In genomic region chr10:76631054-76631453, GRCh38 we compare ENCODE assay signal across 33 cellular contexts.
"Had no signal": no experiment of that assay in that cellular context is flagged by ENCODE, and none has a peak within 500 bp of the region (broad histone marks: within the 10 kb centered on the region; RNA-seq: fewer than 3 reads in every experiment).

No MANE protein-coding gene starts in this region.

- ATAC-seq: activated CD4-positive, alpha-beta T cell treated with anti-CD3 and anti-CD28 coated beads for 36 hours; activated CD8-positive, alpha-beta memory T cell treated with anti-CD3 and anti-CD28 coated beads, Interleukin-2, amount 10 ng/mL, durations not matched to agents 7 days and 5 days; activated CD8-positive, alpha-beta T cell treated with anti-CD3 and anti-CD28 coated beads, Interleukin-2, amount 10 ng/mL, durations not matched to agents 7 days and 5 days; activated naive CD8-positive, alpha-beta T cell treated with anti-CD3 and anti-CD28 coated beads, Interleukin-2, amount 50 U/mL, for 24 hours had no signal

- H3K9me3 ChIP-seq: ascending aorta had no signal

- H3K36me3 ChIP-seq: ascending aorta had no signal

- H3K36me3 Mint-ChIP-seq: activated CD8-positive, alpha-beta memory T cell treated with anti-CD3 and anti-CD28 coated beads, Interleukin-2, amount 10 ng/mL, durations not matched to agents 7 days and 5 days; activated naive CD4-positive, alpha-beta T cell treated with anti-CD3 and anti-CD28 coated beads, Interleukin-2, amount 10 ng/mL, durations not matched to agents 7 days and 5 days; activated naive CD4-positive, alpha-beta T cell treated with anti-CD3 and anti-CD28 coated beads, Interleukin-2, amount 50 U/mL, for 24 hours; activated naive CD8-positive, alpha-beta T cell; activated naive CD8-positive, alpha-beta T cell treated with anti-CD3 and anti-CD28 coated beads, Interleukin-2, amount 10 ng/mL, durations not matched to agents 7 days and 5 days; brain had no signal

- H3K9me3 Mint-ChIP-seq: activated B cell treated with CpG ODN at 0.5 μM for 24 hours; activated CD4-positive, alpha-beta T cell treated with anti-CD3 and anti-CD28 coated beads, Interleukin-2, amount 10 ng/mL, durations not matched to agents 7 days and 5 days; activated naive CD4-positive, alpha-beta T cell treated with anti-CD3 and anti-CD28 coated beads, Interleukin-2, amount 50 U/mL, for 24 hours; activated naive CD8-positive, alpha-beta T cell treated with anti-CD3 and anti-CD28 coated beads, Interleukin-2, amount 10 ng/mL, durations not matched to agents 7 days and 5 days; activated naive CD8-positive, alpha-beta T cell treated with anti-CD3 and anti-CD28 coated beads, Interleukin-2, amount 50 U/mL, for 24 hours; activated T-cell treated with anti-CD3 and anti-CD28 coated beads, Interleukin-2, amount 50 U/mL, for 24 hours; activated T-helper 2 cell treated with anti-CD3 and anti-CD28 coated beads, Interferon-gamma antibody, Interleukin-2, Interleukin-4, amounts not matched to agents 10 μg/mL and 5 μg/mL and 100 μg/mL, durations not matched to agents 14 hours and 24 hours and 36 hours; T-helper 1 cell treated with Interleukin-12 subunit alpha and Interleukin-12 subunit beta and Interleukin-4 antibody, amounts not matched to agents 30 μg/mL and 1 μg/mL, for 36 hours; T-helper 2 cell treated with Interferon-gamma antibody and Interleukin-4, amounts not matched to agents 5 μg/mL and 100 μg/mL, for 36 hours had no signal

- H3K27me3 ChIP-seq: ascending aorta had no signal

- H3K27ac Mint-ChIP-seq: activated B cell treated with CpG ODN at 0.5 μM for 24 hours; activated CD4-positive, alpha-beta memory T cell treated with anti-CD3 and anti-CD28 coated beads, Interleukin-2, amount 10 ng/mL, durations not matched to agents 7 days and 5 days; activated CD4-positive, alpha-beta T cell treated with anti-CD3 and anti-CD28 coated beads for 36 hours; activated CD4-positive, alpha-beta T cell treated with anti-CD3 and anti-CD28 coated beads, Interleukin-2, amount 10 ng/mL, durations not matched to agents 7 days and 5 days; activated CD8-positive, alpha-beta memory T cell treated with anti-CD3 and anti-CD28 coated beads, Interleukin-2, amount 10 ng/mL, durations not matched to agents 7 days and 5 days; activated CD8-positive, alpha-beta T cell treated with anti-CD3 and anti-CD28 coated beads, Interleukin-2, amount 10 ng/mL, durations not matched to agents 7 days and 5 days; activated naive CD4-positive, alpha-beta T cell treated with anti-CD3 and anti-CD28 coated beads, Interleukin-2, amount 10 ng/mL, durations not matched to agents 7 days and 5 days; activated naive CD8-positive, alpha-beta T cell; activated naive CD8-positive, alpha-beta T cell treated with anti-CD3 and anti-CD28 coated beads, Interleukin-2, amount 10 ng/mL, durations not matched to agents 7 days and 5 days; activated naive CD8-positive, alpha-beta T cell treated with anti-CD3 and anti-CD28 coated beads, Interleukin-2, amount 50 U/mL, for 24 hours; activated T-cell treated with anti-CD3 and anti-CD28 coated beads, Interleukin-2, amount 50 U/mL, for 24 hours; activated T-helper 2 cell treated with anti-CD3 and anti-CD28 coated beads, Interferon-gamma antibody, Interleukin-2, Interleukin-4, amounts not matched to agents 10 μg/mL and 5 μg/mL and 100 μg/mL, durations not matched to agents 14 hours and 24 hours and 36 hours; T-helper 1 cell treated with Interleukin-12 subunit alpha and Interleukin-12 subunit beta and Interleukin-4 antibody, amounts not matched to agents 30 μg/mL and 1 μg/mL, for 36 hours; T-helper 2 cell treated with Interferon-gamma antibody and Interleukin-4, amounts not matched to agents 5 μg/mL and 100 μg/mL, for 36 hours had no signal

- H3K27me3 Mint-ChIP-seq: activated B cell treated with CpG ODN at 0.5 μM for 24 hours; activated CD4-positive, alpha-beta memory T cell treated with anti-CD3 and anti-CD28 coated beads, Interleukin-2, amount 10 ng/mL, durations not matched to agents 7 days and 5 days; activated CD4-positive, alpha-beta T cell treated with anti-CD3 and anti-CD28 coated beads, Interleukin-2, amount 10 ng/mL, durations not matched to agents 7 days and 5 days; activated CD8-positive, alpha-beta memory T cell treated with anti-CD3 and anti-CD28 coated beads, Interleukin-2, amount 10 ng/mL, durations not matched to agents 7 days and 5 days; activated naive CD4-positive, alpha-beta T cell treated with anti-CD3 and anti-CD28 coated beads, Interleukin-2, amount 10 ng/mL, durations not matched to agents 7 days and 5 days; activated naive CD8-positive, alpha-beta T cell; activated T-cell treated with anti-CD3 and anti-CD28 coated beads, Interleukin-2, amount 50 U/mL, for 24 hours had no signal

- H3K4me3 ChIP-seq: ascending aorta had no signal

- H3K4me3 Mint-ChIP-seq: activated B cell treated with CpG ODN at 0.5 μM for 24 hours; activated CD4-positive, alpha-beta memory T cell treated with anti-CD3 and anti-CD28 coated beads, Interleukin-2, amount 10 ng/mL, durations not matched to agents 7 days and 5 days; activated CD4-positive, alpha-beta T cell treated with anti-CD3 and anti-CD28 coated beads for 36 hours; activated CD4-positive, alpha-beta T cell treated with anti-CD3 and anti-CD28 coated beads, Interleukin-2, amount 10 ng/mL, durations not matched to agents 7 days and 5 days; activated CD8-positive, alpha-beta memory T cell treated with anti-CD3 and anti-CD28 coated beads, Interleukin-2, amount 10 ng/mL, durations not matched to agents 7 days and 5 days; activated CD8-positive, alpha-beta T cell treated with anti-CD3 and anti-CD28 coated beads, Interleukin-2, amount 10 ng/mL, durations not matched to agents 7 days and 5 days; activated naive CD4-positive, alpha-beta T cell treated with anti-CD3 and anti-CD28 coated beads, Interleukin-2, amount 10 ng/mL, durations not matched to agents 7 days and 5 days; activated naive CD4-positive, alpha-beta T cell treated with anti-CD3 and anti-CD28 coated beads, Interleukin-2, amount 50 U/mL, for 24 hours; activated naive CD8-positive, alpha-beta T cell; activated naive CD8-positive, alpha-beta T cell treated with anti-CD3 and anti-CD28 coated beads, Interleukin-2, amount 10 ng/mL, durations not matched to agents 7 days and 5 days; activated naive CD8-positive, alpha-beta T cell treated with anti-CD3 and anti-CD28 coated beads, Interleukin-2, amount 50 U/mL, for 24 hours; activated T-cell treated with anti-CD3 and anti-CD28 coated beads, Interleukin-2, amount 50 U/mL, for 24 hours; T-helper 1 cell treated with Interleukin-12 subunit alpha and Interleukin-12 subunit beta and Interleukin-4 antibody, amounts not matched to agents 30 μg/mL and 1 μg/mL, for 36 hours; T-helper 2 cell treated with Interferon-gamma antibody and Interleukin-4, amounts not matched to agents 5 μg/mL and 100 μg/mL, for 36 hours had no signal

- DNase-seq: activated B cell treated with CpG ODN at 0.5 μM for 24 hours; activated CD4-positive, alpha-beta memory T cell treated with anti-CD3 and anti-CD28 coated beads, Interleukin-2, amount 10 ng/mL, durations not matched to agents 7 days and 5 days; activated CD4-positive, alpha-beta T cell treated with anti-CD3 and anti-CD28 coated beads for 1 hour; activated CD4-positive, alpha-beta T cell treated with anti-CD3 and anti-CD28 coated beads for 36 hours; activated CD4-positive, alpha-beta T cell treated with anti-CD3 and anti-CD28 coated beads for 48 hours; activated CD4-positive, alpha-beta T cell treated with anti-CD3 and anti-CD28 coated beads, Interleukin-2, amount 10 ng/mL, durations not matched to agents 7 days and 5 days; activated CD4-positive, alpha-beta T cell treated with anti-CD3 and anti-CD28 coated beads, Interleukin-2, amount 50 U/mL, for 48 hours; activated CD8-positive, alpha-beta memory T cell treated with anti-CD3 and anti-CD28 coated beads for 24 hours; activated CD8-positive, alpha-beta memory T cell treated with anti-CD3 and anti-CD28 coated beads, Interleukin-2, amount 10 ng/mL, durations not matched to agents 7 days and 5 days; activated CD8-positive, alpha-beta memory T cell treated with anti-CD3 and anti-CD28 coated beads, Interleukin-2, amount 50 U/mL, for 48 hours; activated CD8-positive, alpha-beta T cell treated with anti-CD3 and anti-CD28 coated beads, Interleukin-2, amount 10 ng/mL, durations not matched to agents 7 days and 5 days; activated effector memory CD4-positive, alpha-beta T cell treated with Interleukin-2 at 50 U/mL for 16 hours; activated gamma-delta T cell; activated naive CD4-positive, alpha-beta T cell treated with anti-CD3 and anti-CD28 coated beads, Interleukin-2, amount 10 ng/mL, durations not matched to agents 7 days and 5 days; activated naive CD4-positive, alpha-beta T cell treated with Interleukin-2 at 50 U/mL for 16 hours; activated naive CD8-positive, alpha-beta T cell treated with anti-CD3 and anti-CD28 coated beads, Interleukin-2, amount 10 ng/mL, durations not matched to agents 7 days and 5 days; activated naive CD8-positive, alpha-beta T cell treated with anti-CD3 and anti-CD28 coated beads, Interleukin-2, amount 50 U/mL, for 24 hours; activated T-cell treated with anti-CD3 and anti-CD28 coated beads, Interleukin-2, amount 50 U/mL, for 24 hours; activated T-cell treated with anti-CD3 and anti-CD28 coated beads, Interleukin-2, amount 50 U/mL, for 48 hours; amygdala; anterior cingulate cortex; central memory CD4-positive, alpha-beta T cell; T-helper 1 cell; T-helper 2 cell; T-helper 9 cell had no signal

- H3K27ac ChIP-seq: ascending aorta, VCaP had no signal

- H3K4me1 Mint-ChIP-seq: activated B cell treated with CpG ODN at 0.5 μM for 24 hours; activated CD4-positive, alpha-beta memory T cell treated with anti-CD3 and anti-CD28 coated beads, Interleukin-2, amount 10 ng/mL, durations not matched to agents 7 days and 5 days; activated CD4-positive, alpha-beta T cell treated with anti-CD3 and anti-CD28 coated beads for 36 hours; activated CD4-positive, alpha-beta T cell treated with anti-CD3 and anti-CD28 coated beads, Interleukin-2, amount 10 ng/mL, durations not matched to agents 7 days and 5 days; activated CD8-positive, alpha-beta memory T cell treated with anti-CD3 and anti-CD28 coated beads, Interleukin-2, amount 10 ng/mL, durations not matched to agents 7 days and 5 days; activated naive CD4-positive, alpha-beta T cell treated with anti-CD3 and anti-CD28 coated beads, Interleukin-2, amount 10 ng/mL, durations not matched to agents 7 days and 5 days; activated naive CD4-positive, alpha-beta T cell treated with anti-CD3 and anti-CD28 coated beads, Interleukin-2, amount 50 U/mL, for 24 hours; activated naive CD8-positive, alpha-beta T cell treated with anti-CD3 and anti-CD28 coated beads, Interleukin-2, amount 10 ng/mL, durations not matched to agents 7 days and 5 days; activated naive CD8-positive, alpha-beta T cell treated with anti-CD3 and anti-CD28 coated beads, Interleukin-2, amount 50 U/mL, for 24 hours had no signal
